13 cellular contexts compared by ENCODE assay signal in the genomic region with DNA sequence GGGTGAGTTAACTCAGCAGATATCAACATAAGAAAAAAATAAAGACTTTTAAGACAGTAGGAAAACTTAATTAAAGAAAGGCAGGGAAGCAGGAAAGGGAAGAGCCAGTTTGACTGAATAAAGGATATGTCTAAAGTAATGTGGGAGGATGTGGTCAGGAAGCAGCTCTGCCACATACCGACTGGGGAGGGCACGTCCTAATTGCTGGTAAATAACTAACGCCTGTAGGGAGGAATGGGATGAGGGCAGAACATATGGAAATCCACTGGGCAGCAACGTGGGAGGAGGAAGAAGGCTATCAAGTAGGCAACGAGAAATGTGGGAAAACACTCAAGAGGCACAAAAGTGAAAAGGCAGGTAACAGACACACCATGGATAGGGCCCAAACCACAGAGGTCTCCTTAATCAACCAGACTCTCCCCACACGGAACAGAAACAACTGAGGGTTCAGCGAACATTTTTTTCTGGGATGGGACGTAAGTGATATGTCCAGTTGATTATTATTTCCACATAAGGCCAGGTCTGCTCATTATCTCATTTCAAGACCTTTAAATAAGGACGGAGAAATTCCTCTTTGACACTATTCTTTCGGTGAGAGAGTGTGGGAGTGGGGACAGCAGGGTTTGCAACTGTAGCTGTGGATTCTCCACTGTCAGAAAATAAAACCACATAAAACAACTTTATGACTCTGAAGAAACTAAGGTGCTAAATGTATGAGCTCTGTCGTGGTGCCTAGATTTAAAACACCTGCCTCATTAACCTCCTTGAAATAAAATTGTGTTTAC. TPM values are rescaled to one million over a fixed set of nuclear protein-coding genes. Genes with fewer than 3 reads are reported as not detected.
DNase-seq lines count a peak whose midpoint lies in the region; ATAC-seq and TF ChIP-seq lines count a peak whose summit lies in the region.
"Had no signal": no experiment of that assay in that cellular context is flagged by ENCODE, and none has a peak within 500 bp of the region (broad histone marks: within the 10 kb centered on the region; RNA-seq: fewer than 3 reads in every experiment).

No MANE protein-coding gene starts in this region.

- H3K27me3 ChIP-seq in neuronal stem cell (ENCODE audit: control insufficient read depth in 3 of 3, insufficient read depth in 3 of 3, low read depth in 1 of 3, low read length in 3 of 3): peaks cover 0 to 2% (median 0%) of the 10 kb centered on the region in 3 experiments
- H3K27me3 ChIP-seq: thyroid gland had no signal

- no peak overlapping the region for H3K27ac ChIP-seq in neuronal stem cell (replicated peaks; ENCODE audit: low read length)
- H3K27ac ChIP-seq: thyroid gland had no signal

- H3K14ac ChIP-seq in neuronal stem cell (ENCODE audit: low read length): no peak overlapping the region

- DNase-seq in activated naive CD4-positive, alpha-beta T cell treated with anti-CD3 and anti-CD28 coated beads, Interleukin-2, amount 10 ng/mL, durations not matched to agents 7 days and 5 days: peak; percentile 30
- no peak for DNase-seq in activated naive CD4-positive, alpha-beta T cell (lab: John Stamatoyannopoulos, UW)
- no peak for DNase-seq in T-cell
- DNase-seq in endothelial cell (ENCODE audit: low spot score): peak; percentile 19
- no peak for DNase-seq in neuronal stem cell (ENCODE audit: low spot score)
- DNase-seq in NCI-H2029 (lab: John Stamatoyannopoulos, UW): no peak
- DNase-seq: GM23248, head of caudate nucleus, retina, T1000, thyroid gland had no signal

- H2BK5ac ChIP-seq in neuronal stem cell (ENCODE audit: low read length): no peak overlapping the region

- no peak overlapping the region for H3K23ac ChIP-seq in neuronal stem cell (ENCODE audit: low read depth, low read length, poor library complexity)

- H3K18ac ChIP-seq in neuronal stem cell (ENCODE audit: low read length): no peak overlapping the region

- POLR2A ChIA-PET in T-cell (lab: Charles Lee): no interaction called here

- H3K4ac ChIP-seq in neuronal stem cell (ENCODE audit: low read length): no peak overlapping the region

- no peak overlapping the region for H4K8ac ChIP-seq in neuronal stem cell (ENCODE audit: low read depth, low read length)

- H3K4me1 Mint-ChIP-seq in activated naive CD4-positive, alpha-beta T cell treated with anti-CD3 and anti-CD28 coated beads, Interleukin-2, amount 10 ng/mL, durations not matched to agents 7 days and 5 days: peaks cover 32% of the 10 kb centered on the region
- H3K4me1 Mint-ChIP-seq in T-cell (peaks cover 24 to 35% (median 30%) of the 10 kb centered on the region in 3 donors), endothelial cell (ENCODE audit: unreplicated experiment) (peaks cover 28% of the 10 kb centered on the region)
- peaks cover 40% of the 10 kb centered on the region for H3K4me1 Mint-ChIP-seq in stimulated activated naive CD8-positive, alpha-beta T cell treated with anti-CD3 and anti-CD28 coated beads, Interleukin-15, Interleukin-2, amounts not matched to agents 100 ng/mL and 50 ng/mL, for 24 hours (ENCODE audit: low read depth)

- no CpG with 5 or more reads among the region's 11 CpGs for WGBS in neuronal stem cell (ENCODE audit: extremely low coverage in 2 of 2, insufficient read length in 2 of 2, insufficient replicate concordance in 1 of 2), 2 donors

- H3K4me1 ChIP-seq in neuronal stem cell (ENCODE audit: control insufficient read depth in 2 of 2, insufficient read depth in 1 of 2, low read depth in 1 of 2, low read length in 2 of 2): no peaks in the 10 kb centered on the region
- H3K4me1 ChIP-seq: thyroid gland had no signal

- no peak overlapping the region for H3K4me3 Mint-ChIP-seq in activated naive CD4-positive, alpha-beta T cell treated with anti-CD3 and anti-CD28 coated beads, Interleukin-2, amount 10 ng/mL, durations not matched to agents 7 days and 5 days
- peak overlapping the region in 2 of 3 donors; percentile 21 to 45 for H3K4me3 Mint-ChIP-seq in T-cell
- peak overlapping the region; percentile 52 for H3K4me3 Mint-ChIP-seq in endothelial cell (ENCODE audit: unreplicated experiment)
- H3K4me3 Mint-ChIP-seq in stimulated activated naive CD8-positive, alpha-beta T cell treated with anti-CD3 and anti-CD28 coated beads, Interleukin-15, Interleukin-2, amounts not matched to agents 100 ng/mL and 50 ng/mL, for 24 hours: no peak overlapping the region

- no peak overlapping the region for H3K4me3 ChIP-seq in neuronal stem cell (ENCODE audit: low read length in 2 of 2)
- H3K4me3 ChIP-seq: GM23248, thyroid gland had no signal

- H3K27ac Mint-ChIP-seq in activated naive CD4-positive, alpha-beta T cell treated with anti-CD3 and anti-CD28 coated beads, Interleukin-2, amount 10 ng/mL, durations not matched to agents 7 days and 5 days: peak overlapping the region; percentile 47
- H3K27ac Mint-ChIP-seq in T-cell (peak overlapping the region; percentile 73 to 79), endothelial cell (ENCODE audit: unreplicated experiment) (peak overlapping the region; percentile 92)
- H3K27ac Mint-ChIP-seq in stimulated activated naive CD8-positive, alpha-beta T cell treated with anti-CD3 and anti-CD28 coated beads, Interleukin-15, Interleukin-2, amounts not matched to agents 100 ng/mL and 50 ng/mL, for 24 hours: peak overlapping the region; percentile 70

- no peak overlapping the region for H2BK120ac ChIP-seq in neuronal stem cell (ENCODE audit: low read depth, low read length)

- H2AK5ac ChIP-seq in neuronal stem cell (ENCODE audit: low read depth, low read length): no peak overlapping the region

- H3K9me3 ChIP-seq in neuronal stem cell (replicated peaks in 1 of 2; ENCODE audit: control insufficient read depth in 2 of 2, insufficient read depth in 1 of 2, low read depth in 1 of 2, low read length in 2 of 2): no peaks in the 10 kb centered on the region
- H3K9me3 ChIP-seq: thyroid gland had no signal

- no peak overlapping the region for H4K91ac ChIP-seq in neuronal stem cell (ENCODE audit: low read depth, low read length, poor library complexity)

- H3K36me3 ChIP-seq in neuronal stem cell (replicated peaks in 1 of 2; ENCODE audit: control insufficient read depth in 2 of 2, insufficient read depth in 2 of 2, low read length in 2 of 2): peaks cover 43 to 99% of the 10 kb centered on the region in 2 donors

- H3K27me3 Mint-ChIP-seq in activated naive CD4-positive, alpha-beta T cell treated with anti-CD3 and anti-CD28 coated beads, Interleukin-2, amount 10 ng/mL, durations not matched to agents 7 days and 5 days: no peaks in the 10 kb centered on the region
- H3K27me3 Mint-ChIP-seq in T-cell (no peaks in the 10 kb centered on the region), endothelial cell (ENCODE audit: unreplicated experiment) (no peaks in the 10 kb centered on the region)
- no peaks in the 10 kb centered on the region for H3K27me3 Mint-ChIP-seq in stimulated activated naive CD8-positive, alpha-beta T cell treated with anti-CD3 and anti-CD28 coated beads, Interleukin-15, Interleukin-2, amounts not matched to agents 100 ng/mL and 50 ng/mL, for 24 hours

- H3K9ac ChIP-seq in neuronal stem cell (ENCODE audit: low read depth, low read length, poor library complexity): no peak overlapping the region
- H3K9ac ChIP-seq: GM23248 had no signal

- peak in 3 of 4 experiments; percentile 38 to 62 (median 48) for ATAC-seq in T-cell (replicated peaks in 1 of 4)
- ATAC-seq in HG03469 (IDR thresholded peaks at IDR 0.05; ENCODE audit: unreplicated experiment): no peak

- peaks cover 2% of the 10 kb centered on the region for H3K79me1 ChIP-seq in neuronal stem cell (ENCODE audit: low read depth, low read length)

- H2BK15ac ChIP-seq in neuronal stem cell (ENCODE audit: low read length): no peak overlapping the region

- no peak overlapping the region for H3K4me2 ChIP-seq in neuronal stem cell (ENCODE audit: insufficient read depth, low read length, poor library complexity, severe bottlenecking)

- H3K9me3 Mint-ChIP-seq in activated naive CD4-positive, alpha-beta T cell treated with anti-CD3 and anti-CD28 coated beads, Interleukin-2, amount 10 ng/mL, durations not matched to agents 7 days and 5 days: no peaks in the 10 kb centered on the region
- H3K9me3 Mint-ChIP-seq in T-cell (no peaks in the 10 kb centered on the region), endothelial cell (ENCODE audit: unreplicated experiment) (no peaks in the 10 kb centered on the region)
- no peaks in the 10 kb centered on the region for H3K9me3 Mint-ChIP-seq in stimulated activated naive CD8-positive, alpha-beta T cell treated with anti-CD3 and anti-CD28 coated beads, Interleukin-15, Interleukin-2, amounts not matched to agents 100 ng/mL and 50 ng/mL, for 24 hours

- H2BK12ac ChIP-seq in neuronal stem cell (ENCODE audit: low read length): no peak overlapping the region

- no peak for TF ChIP-seq CTCF in endothelial cell (IDR thresholded peaks at IDR 0.05; ENCODE audit: unreplicated experiment)

- CTCF ChIA-PET in activated naive CD4-positive, alpha-beta T cell treated with anti-CD3 and anti-CD28 coated beads, Interleukin-2, amount 10 ng/mL, durations not matched to agents 7 days and 5 days (lab: Charles Lee): interaction anchor here (2.2 kb wide), 1 partner anchor 137 kb away, joined by 9 read pairs; no protein-coding TSS in a partner anchor
- CTCF ChIA-PET in T-cell (lab: Charles Lee): interaction anchor here in 1 of 2 donors (0.7 to 1.4 kb wide), 2 partner anchors 16 to 514 kb away, joined by 3 read pairs; no protein-coding TSS in a partner anchor

- H3K36me3 Mint-ChIP-seq in activated naive CD4-positive, alpha-beta T cell treated with anti-CD3 and anti-CD28 coated beads, Interleukin-2, amount 10 ng/mL, durations not matched to agents 7 days and 5 days: peaks cover 66% of the 10 kb centered on the region
- peaks cover 70% of the 10 kb centered on the region for H3K36me3 Mint-ChIP-seq in T-cell
- H3K36me3 Mint-ChIP-seq in endothelial cell (ENCODE audit: low read depth, unreplicated experiment): peaks cover 24% of the 10 kb centered on the region
- H3K36me3 Mint-ChIP-seq in stimulated activated naive CD8-positive, alpha-beta T cell treated with anti-CD3 and anti-CD28 coated beads, Interleukin-15, Interleukin-2, amounts not matched to agents 100 ng/mL and 50 ng/mL, for 24 hours (ENCODE audit: low read depth): peaks cover 92% of the 10 kb centered on the region

- H2AFZ ChIP-seq in neuronal stem cell (ENCODE audit: low read length): no peak overlapping the region
- H2AFZ ChIP-seq: GM23248 had no signal

RNA-seq across cellular contexts. Expression of a gene that starts 17.1 kb away (rescaled TPM):
- total RNA-seq in T-cell: 100 to 1,000 TPM in 3 of 5 donors, 10 to 100 TPM in 2; 70.5 to 124 (median 113) TPM
- 76.1 TPM for total RNA-seq in endothelial cell (ENCODE audit: unreplicated experiment)
- 57.0 TPM for polyA plus RNA-seq in neuronal stem cell (2013, experiment 1 of 2)
- 57.5 TPM for polyA plus RNA-seq in neuronal stem cell (2013, experiment 2 of 2)

RNA-seq across cellular contexts. Expression of a gene that starts 48.7 kb away (rescaled TPM):
- 10 to 100 TPM; 51.4 to 83.2 (median 73.9) TPM for total RNA-seq in T-cell
- 28.2 TPM for total RNA-seq in endothelial cell (ENCODE audit: unreplicated experiment)
- polyA plus RNA-seq in neuronal stem cell (2013, experiment 1 of 2): 26.8 TPM
- 29.3 TPM for polyA plus RNA-seq in neuronal stem cell (2013, experiment 2 of 2)

RNA-seq across cellular contexts. Expression of a gene that starts 49.3 kb away (rescaled TPM):
- total RNA-seq in T-cell (1 to 10 TPM; 1.9 to 5.0 (median 4.3) TPM), endothelial cell (ENCODE audit: unreplicated experiment) (4.5 TPM)
- 12.4 TPM for polyA plus RNA-seq in neuronal stem cell (2013, experiment 1 of 2)
- 12.7 TPM for polyA plus RNA-seq in neuronal stem cell (2013, experiment 2 of 2)

Comparison
In these comparisons a context has a peak if more than half of its experiments do, and no peak if none do; other contexts are left out.
1. DNase-seq: peak in activated naive CD4-positive, alpha-beta T cell treated with anti-CD3 and anti-CD28 coated beads, Interleukin-2, amount 10 ng/mL, durations not matched to agents 7 days and 5 days (single experiment) and endothelial cell (single experiment); none in activated naive CD4-positive, alpha-beta T cell (0 of 4), T-cell (0 of 34), neuronal stem cell (single experiment) and NCI-H2029 (single experiment).
2. H3K4me3 Mint-ChIP-seq: peak in T-cell (2 of 3) and endothelial cell (single experiment); none in activated naive CD4-positive, alpha-beta T cell treated with anti-CD3 and anti-CD28 coated beads, Interleukin-2, amount 10 ng/mL, durations not matched to agents 7 days and 5 days (single experiment) and stimulated activated naive CD8-positive, alpha-beta T cell treated with anti-CD3 and anti-CD28 coated beads, Interleukin-15, Interleukin-2, amounts not matched to agents 100 ng/mL and 50 ng/mL, for 24 hours (single experiment).
3. Peak in every context shown above with its lines, with median percentiles within 50 percentile points of each other: H3K27ac Mint-ChIP-seq.